8 cellular contexts compared by ENCODE assay signal in the genomic region with DNA sequence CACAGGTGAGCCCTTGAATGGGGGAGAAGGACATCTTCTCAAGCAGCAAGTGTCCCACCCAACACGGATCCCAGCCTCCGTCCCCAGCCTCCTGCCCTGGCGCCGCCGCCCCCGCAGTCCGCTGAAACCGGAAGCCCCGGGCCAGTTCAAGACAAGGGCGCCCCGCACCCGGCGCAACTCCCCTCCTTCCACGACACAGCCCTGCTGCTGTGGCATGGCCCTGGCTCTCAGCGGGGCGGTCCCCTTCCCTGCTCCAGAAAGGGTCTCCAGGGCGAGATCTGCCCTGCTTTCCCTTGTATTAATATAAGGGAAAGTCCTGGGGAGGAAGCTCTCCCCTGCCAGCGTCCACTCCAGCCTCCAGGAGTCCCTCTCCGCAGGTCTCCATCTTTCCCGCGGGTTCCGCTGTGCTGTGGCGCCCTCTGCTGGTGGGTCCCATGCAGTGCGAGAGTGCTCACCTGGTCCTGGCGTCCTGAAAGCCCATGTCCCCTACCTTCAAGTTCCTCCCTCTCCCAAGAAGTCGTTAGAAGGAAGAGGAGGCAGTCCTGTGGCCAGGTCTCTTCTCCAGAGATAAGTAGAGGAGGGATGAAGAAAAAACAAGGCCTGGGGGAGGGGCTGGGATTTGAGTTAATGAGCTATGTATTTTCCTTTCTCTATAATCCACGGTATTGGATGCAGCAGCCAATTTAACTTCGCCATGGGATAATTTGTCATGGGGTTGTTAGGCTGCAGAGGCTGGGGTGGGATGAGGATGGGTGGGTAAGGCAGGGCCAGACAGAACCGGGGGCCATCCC.
DNase-seq lines count a peak whose midpoint lies in the region; ATAC-seq lines count a peak whose summit lies in the region.

No MANE protein-coding gene starts in this region.

- H3K4me1 ChIP-seq in HUES64 (ENCODE audit: insufficient read depth, low read length) (no peaks in the 10 kb centered on the region), adipocyte (ENCODE audit: control insufficient read depth, insufficient read depth, low read length) (no peaks in the 10 kb centered on the region)

- H3K36me3 ChIP-seq in HUES64 (ENCODE audit: insufficient read depth, low read length) (no peaks in the 10 kb centered on the region), adipocyte (ENCODE audit: control insufficient read depth, insufficient read depth, low read length, severe bottlenecking) (no peaks in the 10 kb centered on the region)

- H3K4me3 ChIP-seq in HUES64 (ENCODE audit: low read length) (peak overlapping the region; percentile 29; the same call in 1 of the 2 replicates), adipocyte (ENCODE audit: low read length) (no peak overlapping the region)

- no peak for ATAC-seq in GM18861 (IDR thresholded peaks at IDR 0.05; ENCODE audit: unreplicated experiment)
- no peak for ATAC-seq in GM19452 (IDR thresholded peaks at IDR 0.05; ENCODE audit: unreplicated experiment)

- DNase-seq in D341Med (ENCODE audit: low spot score) (peak; percentile 90), SHP77 treated with DMSO at 0.1 percent for 48 hours (lab: John Stamatoyannopoulos, UW) (peak; percentile 61), adipocyte (ENCODE audit: low read depth) (peak; percentile 27), islet precursor cell (peak; percentile 91)
- peak in 5 of 6 experiments; percentile 8 to 17 (median 13) for DNase-seq in stimulated activated naive CD4-positive, alpha-beta T cell (lab: John Stamatoyannopoulos, UW)

- WGBS in HUES64 = 62% methylated on average over 28 of the region's 29 CpGs

- no peaks in the 10 kb centered on the region for H3K27me3 ChIP-seq in HUES64 (ENCODE audit: insufficient read depth, low read length)
- peaks cover 28% of the 10 kb centered on the region for H3K27me3 ChIP-seq in adipocyte (replicated peaks; ENCODE audit: control insufficient read depth, insufficient read depth, low read length)

- no peak overlapping the region for H3K27ac ChIP-seq in HUES64 (ENCODE audit: low read depth, low read length)

- H3K9me3 ChIP-seq in HUES64 (ENCODE audit: insufficient read depth, low read depth, low read length) (no peaks in the 10 kb centered on the region), adipocyte (ENCODE audit: control insufficient read depth, low read length) (peaks cover 4% of the 10 kb centered on the region)

- H3K9ac ChIP-seq in HUES64 (ENCODE audit: low read depth, low read length) (no peak overlapping the region), adipocyte (ENCODE audit: low read length) (no peak overlapping the region)

Comparison
In these comparisons a context has a peak if more than half of its experiments do, and no peak if none do; other contexts are left out.
1. DNase-seq: peak in every context shown above with its lines; median percentile 91 in islet precursor cell; 90 in D341Med; 61 in SHP77 treated with DMSO at 0.1 percent for 48 hours; 27 in adipocyte; 13 in stimulated activated naive CD4-positive, alpha-beta T cell.